Comparison of ENCODE assay signal across 8 cellular contexts in the genomic region with DNA sequence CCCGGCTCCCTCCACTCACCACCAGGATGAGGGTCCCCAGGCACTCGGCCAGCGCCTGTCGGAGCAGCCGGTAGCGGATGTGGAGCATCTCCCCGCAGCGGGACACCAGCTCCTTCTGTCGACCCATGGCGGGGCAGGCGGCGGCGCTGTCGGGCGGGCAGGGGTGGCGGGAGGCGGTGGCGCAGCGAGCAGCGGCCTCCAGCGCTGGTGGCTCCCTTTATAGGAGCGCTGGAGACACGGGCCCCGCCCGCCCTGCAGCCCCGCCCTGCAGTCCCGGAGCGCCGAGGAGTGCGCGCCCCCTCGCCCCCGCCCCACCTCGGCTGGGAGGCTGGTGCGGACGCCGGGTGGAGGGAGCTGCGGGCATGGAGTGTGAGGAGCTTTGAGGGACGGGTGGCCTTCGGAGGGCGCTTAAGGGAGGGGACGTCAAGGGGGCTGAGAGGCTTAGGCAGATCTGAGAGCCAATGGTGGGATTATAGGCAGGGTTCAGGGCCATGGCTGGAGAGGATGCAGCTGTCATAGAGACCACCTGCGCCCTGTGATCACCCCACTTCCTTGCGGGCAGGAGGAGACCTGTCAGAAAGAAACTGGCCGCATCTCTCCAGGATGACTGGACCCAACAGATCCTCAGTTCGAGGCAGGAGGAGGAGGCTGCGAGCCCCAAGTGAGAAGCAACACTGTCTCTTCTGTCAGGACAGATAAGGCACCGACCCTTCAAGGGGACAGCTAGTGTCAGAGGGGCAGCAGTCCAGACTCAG. TPM values are rescaled to one million over a fixed set of nuclear protein-coding genes. Genes with fewer than 3 reads are reported as not detected.
DNase-seq lines count a peak whose midpoint lies in the region; ATAC-seq and TF ChIP-seq lines count a peak whose summit lies in the region.

A gene (minus strand): TSS at position 190 of the 755 bp plus-strand sequence. CDS start 63 bp downstream, at position 127.

- H3K9me3 Mint-ChIP-seq in CD8-positive, alpha-beta T cell, result no peaks in the 10 kb centered on the region

- no peaks in the 10 kb centered on the region for H3K9me2 ChIP-seq in GM23248 (ENCODE audit: insufficient read depth)

- no peaks in the 10 kb centered on the region for H3K9me3 ChIP-seq in CD8-positive, alpha-beta T cell (ENCODE audit: low read length)
- H3K9me3 ChIP-seq in GM23248 (ENCODE audit: low read depth), result no peaks in the 10 kb centered on the region
- no peaks in the 10 kb centered on the region for H3K9me3 ChIP-seq in muscle layer of colon (ENCODE audit: low read length)

- H3K27me3 Mint-ChIP-seq in CD8-positive, alpha-beta T cell (ENCODE audit: low read depth), result no peaks in the 10 kb centered on the region

- WGBS in GM23248 (ENCODE audit: low coverage in 1 of 2, low lambda C conversion rate in 2 of 2, missing lambda C conversion rate in 2 of 2), 2 experiments, result 5 to 10% methylated on average over 21 to 36 of the region's 48 CpGs

- peaks cover 26% of the 10 kb centered on the region for H3K36me3 Mint-ChIP-seq in CD8-positive, alpha-beta T cell

- DNase-seq in CD8-positive, alpha-beta T cell, result peak; percentile 49 to 88 (median 69)
- DNase-seq in GM23248, result peak; percentile 73
- DNase-seq in NCI-H510A treated with DMSO at 0.1 percent for 48 hours (lab: John Stamatoyannopoulos, UW), result peak; percentile 25
- DNase-seq in activated CD8-positive, alpha-beta memory T cell treated with anti-CD3 and anti-CD28 coated beads, Interleukin-2, amount 50 U/mL, for 1 hour (ENCODE audit: extremely low read depth), result peak; percentile 31
- no peak for DNase-seq in epithelial cell of proximal tubule (ENCODE audit: low read depth)
- DNase-seq in stimulated activated naive CD4-positive, alpha-beta T cell treated with Interleukin-2 at 50 U/mL for 16 hours (lab: John Stamatoyannopoulos, UW), result peak; percentile 65

- CTCF ChIA-PET in CD8-positive, alpha-beta T cell (lab: Charles Lee), result interaction anchor here (0.7 to 9.7 kb wide), 15 partner anchors 8 to 77 kb away, joined by 3 to 194 read pairs (median 4); a partner anchor contains a TSS

- H3K27ac Mint-ChIP-seq in CD8-positive, alpha-beta T cell, result peak within 1 kb of the TSS; percentile 96

- H3K4me2 ChIP-seq in GM23248 (ENCODE audit: unreplicated experiment), result peak within 1 kb of the TSS; percentile 73

- peak within 1 kb of the TSS; percentile 95 for H3K4me3 Mint-ChIP-seq in CD8-positive, alpha-beta T cell

- peak within 1 kb of the TSS; percentile 81 for H3K27ac ChIP-seq in CD8-positive, alpha-beta T cell (ENCODE audit: low read depth, low read length)
- no peak within 1 kb of the TSS for H3K27ac ChIP-seq in GM23248
- no peak within 1 kb of the TSS for H3K27ac ChIP-seq in muscle layer of colon (ENCODE audit: low read depth, low read length)

- peak; percentile 52 for ATAC-seq in CD8-positive, alpha-beta T cell
- no peak for ATAC-seq in HG03025 (IDR thresholded peaks at IDR 0.05; ENCODE audit: low FRiP score, unreplicated experiment)

- in situ Hi-C loops in GM23248 (cut with MboI), result no loop called here

- H3K9ac ChIP-seq in GM23248 (0 out of 2 replicates have a peak within 1 kb of the TSS, but pooled peaks have one; percentile 22), muscle layer of colon (ENCODE audit: low read length) (no peak within 1 kb of the TSS)

- peaks cover 56% of the 10 kb centered on the region for H3K4me1 Mint-ChIP-seq in CD8-positive, alpha-beta T cell (ENCODE audit: low read depth)

- intact Hi-C loops in CD8-positive, alpha-beta T cell (cut with DNase I, micrococcal nuclease), result loop anchor here (1.0 to 10.0 kb wide), 7 partner anchors 11 to 153 kb away; a partner anchor contains a TSS

- H3K4me1 ChIP-seq in CD8-positive, alpha-beta T cell (ENCODE audit: insufficient read depth, low read length), result peaks cover 43% of the 10 kb centered on the region
- H3K4me1 ChIP-seq in GM23248 (ENCODE audit: insufficient read depth) (peaks cover 6% of the 10 kb centered on the region; the same call in 1 of the 2 replicates), muscle layer of colon (ENCODE audit: insufficient read depth, low read length) (peaks cover 10% of the 10 kb centered on the region)

- H3K36me3 ChIP-seq in CD8-positive, alpha-beta T cell (ENCODE audit: insufficient read depth, low read length), result peaks cover 13% of the 10 kb centered on the region
- H3K36me3 ChIP-seq in GM23248 (ENCODE audit: low read depth), result no peaks in the 10 kb centered on the region
- H3K36me3 ChIP-seq in muscle layer of colon (ENCODE audit: insufficient read depth, low read length), result no peaks in the 10 kb centered on the region

- no peaks in the 10 kb centered on the region for H3F3A ChIP-seq in GM23248 (ENCODE audit: insufficient read depth)

- no peak for TF ChIP-seq CTCF in CD8-positive, alpha-beta T cell (IDR thresholded peaks at IDR 0.05)
- peak; percentile 25 for TF ChIP-seq CTCF in epithelial cell of proximal tubule (conservative IDR thresholded peaks at IDR 0.05; ENCODE audit: low read depth, low read length)

- POLR2A ChIA-PET in CD8-positive, alpha-beta T cell (lab: Charles Lee), result interaction anchor here (0.8 to 4.0 kb wide), 16 partner anchors 9 to 157 kb away, joined by 3 to 33 read pairs (median 4); a partner anchor contains a TSS

- peak within 1 kb of the TSS; percentile 79 for H3K4me3 ChIP-seq in CD8-positive, alpha-beta T cell (ENCODE audit: low read depth, low read length)
- H3K4me3 ChIP-seq in GM23248 (peak within 1 kb of the TSS; percentile 71), epithelial cell of proximal tubule (ENCODE audit: low read depth, low read length) (peak within 1 kb of the TSS; percentile 56), muscle layer of colon (ENCODE audit: low read depth in 1 of 2, low read length in 2 of 2) (peak within 1 kb of the TSS; percentile 26 to 71)

- H4K20me1 ChIP-seq in GM23248 (ENCODE audit: insufficient read depth), result no peaks in the 10 kb centered on the region

- peak within 1 kb of the TSS; percentile 76 for H2AFZ ChIP-seq in GM23248

- no peaks in the 10 kb centered on the region for H3K79me2 ChIP-seq in GM23248 (ENCODE audit: insufficient read depth)

- H3K27me3 ChIP-seq in CD8-positive, alpha-beta T cell (ENCODE audit: insufficient read depth, low read length), result no peaks in the 10 kb centered on the region
- H3K27me3 ChIP-seq in GM23248 (replicated peaks; ENCODE audit: insufficient read depth) (no peaks in the 10 kb centered on the region), muscle layer of colon (ENCODE audit: control insufficient read depth in 1 of 2, insufficient read depth in 2 of 2, low read length in 2 of 2) (peaks cover 0 to 3% of the 10 kb centered on the region in 2 donors)

RNA-seq across cellular contexts. Expression of the gene that starts here (rescaled TPM):
- total RNA-seq in CD8-positive, alpha-beta T cell, result 10 to 100 TPM; 48.0 to 50.3 TPM
- total RNA-seq in GM23248 (2014; rRNA removed; shearing (Covaris generic)), result not detected in 2 replicates
- polyA plus RNA-seq in GM23248 (2016; fragmentation: Nextera tagmentation; extraction: Ambion mirVana), result 0.19 and 0.29 TPM in 2 replicates
- 0.65 and 5.4 TPM in 2 replicates for total RNA-seq in epithelial cell of proximal tubule

Comparison
In these comparisons a context has a peak if more than half of its experiments do, and no peak if none do; other contexts are left out.
1. Peak in DNase-seq, H3K4me3 ChIP-seq, H3K9ac ChIP-seq and H3K4me2 ChIP-seq in GM23248; RNA of the gene not detected or under 1 TPM.